ENCODE assay signal across 21 cellular contexts in the genomic region with DNA sequence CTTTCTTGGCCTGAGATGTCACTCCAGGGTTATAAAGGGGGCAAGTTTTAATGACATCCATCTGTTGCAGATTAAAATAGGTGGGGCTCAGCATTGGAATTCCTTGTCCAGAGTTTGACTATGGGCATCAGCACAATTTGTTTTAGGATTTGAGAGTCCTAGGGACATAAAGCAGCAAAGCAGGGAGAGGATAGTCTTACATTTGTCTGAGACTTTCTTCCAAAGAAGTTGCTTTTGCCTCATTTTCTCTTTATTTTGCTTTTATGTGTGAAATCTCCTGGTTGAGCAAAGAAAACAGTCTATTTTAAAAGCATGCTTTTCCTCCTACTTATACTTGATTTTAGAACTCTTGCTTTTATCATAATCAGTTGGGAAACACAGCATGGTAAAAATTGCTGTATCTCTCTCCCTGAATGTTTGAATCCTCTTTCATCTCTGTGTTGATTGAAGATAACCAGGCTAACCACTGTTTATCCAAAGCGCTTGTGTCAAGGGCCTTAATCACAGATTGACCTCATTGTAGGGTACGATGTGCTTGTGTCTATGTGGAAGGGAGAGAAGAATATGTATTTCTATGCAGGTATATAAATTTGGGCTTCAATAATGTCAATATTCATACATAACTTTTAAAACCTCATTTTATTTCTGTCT.
"Had no signal": no experiment of that assay in that cellular context is flagged by ENCODE, and none has a peak within 500 bp of the region (broad histone marks: within the 10 kb centered on the region; RNA-seq: fewer than 3 reads in every experiment).

No MANE protein-coding gene starts in this region.

- DNase-seq: activated CD4-positive, alpha-beta T cell treated with anti-CD3 and anti-CD28 coated beads, Interleukin-2, amount 10 ng/mL, durations not matched to agents 24 days and 14 days; activated CD8-positive, alpha-beta memory T cell treated with anti-CD3 and anti-CD28 coated beads, Interleukin-2, amount 50 U/mL, for 4 hours; activated CD8-positive, alpha-beta T cell treated with anti-CD3 and anti-CD28 coated beads, Interleukin-2, amount 10 ng/mL, durations not matched to agents 7 days and 5 days; activated effector memory CD4-positive, alpha-beta T cell treated with anti-CD3 and anti-CD28 coated beads, Interleukin-2, amount 50 U/mL, for 16 hours; activated T-cell treated with anti-CD3 and anti-CD28 coated beads, Interleukin-2, amount 50 U/mL, for 48 hours; amniotic stem cell; effector memory CD8-positive, alpha-beta T cell; foreskin keratinocyte; hypothalamus; islet precursor cell; left colon; naive B cell; pancreas; stimulated activated CD4-positive, alpha-beta T cell treated with anti-CD3 and anti-CD28 coated beads, Interleukin-12 subunit alpha, Interleukin-12 subunit beta, amount 100 ng/mL, for 4 hours; stimulated activated CD4-positive, alpha-beta T cell treated with anti-CD3 and anti-CD28 coated beads, Interleukin-1b, Interleukin-23, amount 100 ng/mL, for 48 hours; stimulated activated naive CD8-positive, alpha-beta T cell treated with anti-CD3 and anti-CD28 coated beads, Interleukin-15, Interleukin-2, amounts not matched to agents 100 U/mL and 50 U/mL, for 24 hours; substantia nigra; T1000; transverse colon; uterus had no signal

- H3K27ac ChIP-seq: foreskin keratinocyte, pancreas, transverse colon, uterus had no signal

- H3K4me1 Mint-ChIP-seq: activated CD4-positive, alpha-beta T cell treated with anti-CD3 and anti-CD28 coated beads, Interleukin-2, amount 10 ng/mL, durations not matched to agents 24 days and 14 days; naive B cell had no signal

- H3K27me3 ChIP-seq: pancreas, transverse colon had no signal

- H3K4me3 ChIP-seq: pancreas, transverse colon, uterus had no signal

- ATAC-seq: activated CD8-positive, alpha-beta T cell treated with anti-CD3 and anti-CD28 coated beads, Interleukin-2, amount 10 ng/mL, durations not matched to agents 7 days and 5 days; activated naive CD4-positive, alpha-beta T cell treated with anti-CD3 and anti-CD28 coated beads, Interleukin-2, amount 50 U/mL, for 72 hours; effector memory CD8-positive, alpha-beta T cell; foreskin keratinocyte; left colon; pancreas; stimulated activated naive CD8-positive, alpha-beta T cell treated with anti-CD3 and anti-CD28 coated beads, Interleukin-15, Interleukin-2, amounts not matched to agents 100 U/mL and 50 U/mL, for 24 hours had no signal

- H3K4me3 Mint-ChIP-seq: activated CD4-positive, alpha-beta T cell treated with anti-CD3 and anti-CD28 coated beads, Interleukin-2, amount 10 ng/mL, durations not matched to agents 24 days and 14 days; activated CD8-positive, alpha-beta T cell treated with anti-CD3 and anti-CD28 coated beads, Interleukin-2, amount 10 ng/mL, durations not matched to agents 7 days and 5 days; effector memory CD8-positive, alpha-beta T cell; naive B cell had no signal

- H3K4me1 ChIP-seq: foreskin keratinocyte, pancreas, transverse colon, uterus had no signal

- H3K9me3 Mint-ChIP-seq: activated CD4-positive, alpha-beta T cell treated with anti-CD3 and anti-CD28 coated beads, Interleukin-2, amount 10 ng/mL, durations not matched to agents 24 days and 14 days; activated naive CD4-positive, alpha-beta T cell treated with anti-CD3 and anti-CD28 coated beads, Interleukin-2, amount 50 U/mL, for 72 hours; effector memory CD8-positive, alpha-beta T cell had no signal

- H3K27ac Mint-ChIP-seq: activated CD4-positive, alpha-beta T cell treated with anti-CD3 and anti-CD28 coated beads, Interleukin-2, amount 10 ng/mL, durations not matched to agents 24 days and 14 days; activated CD8-positive, alpha-beta T cell treated with anti-CD3 and anti-CD28 coated beads, Interleukin-2, amount 10 ng/mL, durations not matched to agents 7 days and 5 days; activated naive CD4-positive, alpha-beta T cell treated with anti-CD3 and anti-CD28 coated beads, Interleukin-2, amount 50 U/mL, for 72 hours; effector memory CD8-positive, alpha-beta T cell; naive B cell had no signal

- H3K9me3 ChIP-seq: pancreas, transverse colon, uterus had no signal

- H3K36me3 Mint-ChIP-seq: activated naive CD4-positive, alpha-beta T cell treated with anti-CD3 and anti-CD28 coated beads, Interleukin-2, amount 50 U/mL, for 72 hours; naive B cell had no signal

- H3K36me3 ChIP-seq: pancreas, transverse colon, uterus had no signal

- H3K27me3 Mint-ChIP-seq: effector memory CD8-positive, alpha-beta T cell had no signal
